9 cellular contexts compared by ENCODE assay signal in genomic region chr9:91646702-91647101, GRCh38.
"Had no signal": no experiment of that assay in that cellular context is flagged by ENCODE, and none has a peak within 500 bp of the region (broad histone marks: within the 10 kb centered on the region; RNA-seq: fewer than 3 reads in every experiment).

No MANE protein-coding gene starts in this region.

- H3K4me1 ChIP-seq: HAP-1 had no signal

- H3K36me3 ChIP-seq: HAP-1 had no signal

- H2AFZ ChIP-seq: GM23248 had no signal

- DNase-seq: GM23248, GOT3, H9, HCEC 1CT, HFFc6 had no signal

- FAIRE-seq: H1, H54 had no signal

- H3K9ac ChIP-seq: GM23248 had no signal

- H3K4me2 ChIP-seq: GM23338 had no signal

- H3K9me3 Mint-ChIP-seq: GM23338, H9, HFFc6 had no signal

- H3K9me3 ChIP-seq: HAP-1 had no signal

- H3K27ac Mint-ChIP-seq: GM23338, HFFc6 had no signal

- H3K27ac ChIP-seq: GM23248 had no signal

- H3K4me3 ChIP-seq: GM23248, GM23338, HAP-1 had no signal
